14 cellular contexts compared by ENCODE assay signal in genomic region chr9:133788045-133788818, GRCh38. TPM values are rescaled to one million over a fixed set of nuclear protein-coding genes. Genes with fewer than 3 reads are reported as not detected.
DNase-seq lines count a peak whose midpoint lies in the region; ATAC-seq and TF ChIP-seq lines count a peak whose summit lies in the region.
"Had no signal": no experiment of that assay in that cellular context is flagged by ENCODE, and none has a peak within 500 bp of the region (broad histone marks: within the 10 kb centered on the region; RNA-seq: fewer than 3 reads in every experiment).

No MANE protein-coding gene starts in this region.

- H3K23me2 ChIP-seq in H9 (ENCODE audit: insufficient read length, low read depth, low read length, poor library complexity, severe bottlenecking) = no peaks in the 10 kb centered on the region

- no peak overlapping the region for H3K18ac ChIP-seq in H9 (ENCODE audit: insufficient read length, low read depth, low read length)

- intact Hi-C loops in activated B cell treated with CpG ODN at 0.5 μM for 24 hours (cut with micrococcal nuclease) = loop anchor here (10.0 kb wide), 1 partner anchor 87 kb away; no protein-coding TSS in a partner anchor

- H3K27me3 Mint-ChIP-seq in H9 (ENCODE audit: low read depth) = no peaks in the 10 kb centered on the region
- no peaks in the 10 kb centered on the region for H3K27me3 Mint-ChIP-seq in activated B cell treated with CpG ODN at 0.5 μM for 24 hours
- H3K27me3 Mint-ChIP-seq: stimulated activated naive CD8-positive, alpha-beta T cell treated with anti-CD3 and anti-CD28 coated beads, Interleukin-15, Interleukin-2, amounts not matched to agents 100 ng/mL and 50 ng/mL, for 24 hours had no signal

- POLR2A ChIA-PET in activated B cell treated with CpG ODN at 0.5 μM for 24 hours (lab: Charles Lee) = interaction anchor here (0.7 to 1.7 kb wide), 4 partner anchors 24 to 278 kb away, joined by 3 to 5 read pairs (median 4); no protein-coding TSS in a partner anchor

- no peak overlapping the region for H2BK12ac ChIP-seq in H9 (ENCODE audit: insufficient read length, low read depth, low read length)

- H3K14ac ChIP-seq in H9 (ENCODE audit: insufficient read depth, low read length) = no peak overlapping the region

- H2BK15ac ChIP-seq in H9 (ENCODE audit: low read depth, low read length) = no peak overlapping the region

- no peak overlapping the region for H2AK5ac ChIP-seq in H9 (ENCODE audit: insufficient read length, low read length)

- no peak overlapping the region for H3K4me3 ChIP-seq in suprapubic skin

- H3K56ac ChIP-seq in H9 (ENCODE audit: insufficient read length, low read depth, low read length) = no peak overlapping the region

- H3K36me3 Mint-ChIP-seq in H9 (ENCODE audit: insufficient read depth in 1 of 3, low read depth in 3 of 3) (peaks cover 20 to 62% (median 40%) of the 10 kb centered on the region in 3 experiments; a peak in 6 of 7 replicates), activated B cell treated with CpG ODN at 0.5 μM for 24 hours (ENCODE audit: low read depth) (peaks cover 66% of the 10 kb centered on the region)

- H4K8ac ChIP-seq in H9 (replicated peaks; ENCODE audit: insufficient read length, low read depth, low read length) = no peak overlapping the region

- no peaks in the 10 kb centered on the region for H4K20me1 ChIP-seq in H9 (ENCODE audit: control insufficient read depth, insufficient read depth, insufficient read length)

- CTCF ChIA-PET in activated B cell treated with CpG ODN at 0.5 μM for 24 hours (lab: Charles Lee) = interaction anchor here (0.5 to 10.5 kb wide), 2 partner anchors 206 to 398 kb away, joined by 3 to 126 read pairs; no protein-coding TSS in a partner anchor

- no peak for TF ChIP-seq EP300 in suprapubic skin (IDR thresholded peaks at IDR 0.05)

- no peaks in the 10 kb centered on the region for H3K79me2 ChIP-seq in H9 (ENCODE audit: insufficient read depth, low read length)

- no peak overlapping the region for H3K4ac ChIP-seq in H9 (ENCODE audit: low read depth, low read length)

- no peaks in the 10 kb centered on the region for H3K9me3 Mint-ChIP-seq in H9
- no peaks in the 10 kb centered on the region for H3K9me3 Mint-ChIP-seq in activated B cell treated with CpG ODN at 0.5 μM for 24 hours
- H3K9me3 Mint-ChIP-seq: nephron; stimulated activated naive CD8-positive, alpha-beta T cell treated with anti-CD3 and anti-CD28 coated beads, Interleukin-15, Interleukin-2, amounts not matched to agents 100 ng/mL and 50 ng/mL, for 24 hours had no signal

- no peak overlapping the region for H2BK20ac ChIP-seq in H9 (ENCODE audit: low read depth, low read length, poor library complexity, severe bottlenecking)

- no peak overlapping the region for H3K9ac ChIP-seq in H9 (ENCODE audit: extremely low read depth, insufficient read length, low read length)

- H3T11ph ChIP-seq in H9 (ENCODE audit: low read length) = no peak overlapping the region

- H4K5ac ChIP-seq in H9 (ENCODE audit: insufficient read length, low read depth, low read length) = no peak overlapping the region

- H3K23ac ChIP-seq in H9 (ENCODE audit: insufficient read length, low read depth, low read length) = no peak overlapping the region

- TF ChIP-seq POLR2A in suprapubic skin (IDR thresholded peaks at IDR 0.05) = no peak

- WGBS in H9 (ENCODE audit: extremely low coverage, insufficient read length, low lambda C conversion rate) = no CpG with 5 or more reads among the region's 37 CpGs
- 80% methylated on average over 15 of the region's 37 CpGs for WGBS in suprapubic skin

- H3K79me1 ChIP-seq in H9 (ENCODE audit: insufficient read depth, low read depth, low read length, poor library complexity, severe bottlenecking) = no peaks in the 10 kb centered on the region

- H3K4me1 Mint-ChIP-seq in H9 (peaks cover 3 to 15% of the 10 kb centered on the region in 2 experiments; a peak in 3 of 4 replicates), activated B cell treated with CpG ODN at 0.5 μM for 24 hours (peaks cover 90% of the 10 kb centered on the region)

- peaks cover 7% of the 10 kb centered on the region for H3K36me3 ChIP-seq in suprapubic skin

- no peak for DNase-seq in H9
- DNase-seq in activated B cell treated with CpG ODN at 0.5 μM for 24 hours = no peak
- no peak for DNase-seq in suprapubic skin (ENCODE audit: low spot score in 2 of 2)
- DNase-seq in NCI-H524 (lab: John Stamatoyannopoulos, UW) = no peak
- DNase-seq: activated CD8-positive, alpha-beta memory T cell treated with anti-CD3 and anti-CD28 coated beads, Interleukin-2, amount 50 U/mL, for 48 hours; activated gamma-delta T cell treated with Interleukin-2 at 50 U/mL for 16 hours; aorta; cortex of kidney; NCI-H510A treated with DMSO at 0.1 percent for 48 hours had no signal

- no peak overlapping the region for H3K4me2 ChIP-seq in H9 (ENCODE audit: insufficient read depth, insufficient read length, low read length)

- H3K4me3 Mint-ChIP-seq in H9 (no peak overlapping the region; a peak in 1 of 5 replicates), activated B cell treated with CpG ODN at 0.5 μM for 24 hours (peak overlapping the region; percentile 52)
- H3K4me3 Mint-ChIP-seq: nephron; stimulated activated naive CD8-positive, alpha-beta T cell treated with anti-CD3 and anti-CD28 coated beads, Interleukin-15, Interleukin-2, amounts not matched to agents 100 ng/mL and 50 ng/mL, for 24 hours had no signal

- no peak for TF ChIP-seq CTCF in H9 (conservative IDR thresholded peaks at IDR 0.05)
- no peak for TF ChIP-seq CTCF in activated B cell treated with CpG ODN at 0.5 μM for 24 hours (IDR thresholded peaks at IDR 0.05)
- no peak for TF ChIP-seq CTCF in suprapubic skin (IDR thresholded peaks at IDR 0.05)

- H3K27ac ChIP-seq in H9 (ENCODE audit: insufficient read length, low read depth, low read length) = no peak overlapping the region
- H3K27ac ChIP-seq in layer of hippocampus (ENCODE audit: low read depth, low read length) = peak overlapping the region; percentile 71
- peak overlapping the region; percentile 31 for H3K27ac ChIP-seq in suprapubic skin

- H3K27me3 ChIP-seq in H9 (ENCODE audit: insufficient read depth, low read length) (no peaks in the 10 kb centered on the region), layer of hippocampus (ENCODE audit: control insufficient read depth, insufficient read depth, low read length) (no peaks in the 10 kb centered on the region), suprapubic skin (no peaks in the 10 kb centered on the region)

- no peak overlapping the region for H2AFZ ChIP-seq in H9 (ENCODE audit: low read length)

- H3K9me3 ChIP-seq in H9 (ENCODE audit: control insufficient read depth, low read depth, low read length) (no peaks in the 10 kb centered on the region), suprapubic skin (no peaks in the 10 kb centered on the region)

- H2BK5ac ChIP-seq in H9 (ENCODE audit: insufficient read length, low read length) = no peak overlapping the region

- H3K4me1 ChIP-seq in H9 (ENCODE audit: insufficient read depth, low read length) = no peaks in the 10 kb centered on the region
- peaks cover 25% of the 10 kb centered on the region for H3K4me1 ChIP-seq in suprapubic skin

- peak overlapping the region in 2 of 3 experiments; percentile 55 to 80; a peak in 2 of 7 replicates for H3K27ac Mint-ChIP-seq in H9
- peak overlapping the region; percentile 68 for H3K27ac Mint-ChIP-seq in activated B cell treated with CpG ODN at 0.5 μM for 24 hours
- H3K27ac Mint-ChIP-seq: stimulated activated naive CD8-positive, alpha-beta T cell treated with anti-CD3 and anti-CD28 coated beads, Interleukin-15, Interleukin-2, amounts not matched to agents 100 ng/mL and 50 ng/mL, for 24 hours had no signal

- no peak overlapping the region for H2BK120ac ChIP-seq in H9 (ENCODE audit: low read depth, low read length, poor library complexity, severe bottlenecking)

- ATAC-seq in activated B cell treated with CpG ODN at 0.5 μM for 24 hours (ENCODE audit: low read depth) (no peak), GM18511 (IDR thresholded peaks at IDR 0.05; ENCODE audit: unreplicated experiment) (no peak), HG03039 (IDR thresholded peaks at IDR 0.05; ENCODE audit: unreplicated experiment) (no peak)

- no peak overlapping the region for H4K91ac ChIP-seq in H9 (ENCODE audit: insufficient read length, low read depth, low read length)

RNA-seq across cellular contexts. Expression of gene SARDH, which starts 50.1 kb away (rescaled TPM):
- total RNA-seq in H9 (2021) = 5.3 TPM in 2 replicates
- not detected in 2 replicates for total RNA-seq in activated B cell treated with CpG ODN at 0.5 μM for 24 hours
- under 1 TPM in 3 of 4 donors, not detected in 1; 0.32 to 0.98 (median 0.44) TPM for total RNA-seq in suprapubic skin
